In the genomic region with DNA sequence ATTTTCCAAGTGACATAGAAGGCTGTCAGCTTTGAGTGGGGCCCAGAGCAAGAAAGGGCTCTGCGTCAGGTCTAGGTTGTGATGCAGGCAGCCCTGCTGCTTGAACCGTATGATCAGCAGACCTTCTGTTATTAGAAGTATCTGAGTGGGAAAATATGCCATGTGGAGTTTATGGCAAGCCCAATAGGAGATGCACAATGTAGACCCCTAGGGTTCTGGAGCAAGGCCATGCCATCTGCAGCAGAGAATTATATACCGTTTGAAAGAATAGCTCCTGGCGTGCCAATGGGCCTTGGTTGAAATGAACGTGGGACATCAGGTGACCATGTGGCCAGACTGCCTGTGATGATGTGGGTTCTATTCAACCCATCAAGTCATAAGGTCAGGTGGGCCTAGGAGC, we compare ENCODE assay signal across 25 cellular contexts. TPM values are rescaled to one million over a fixed set of nuclear protein-coding genes. Genes with fewer than 3 reads are reported as not detected.
DNase-seq lines count a peak whose midpoint lies in the region; ATAC-seq, FAIRE-seq and TF ChIP-seq lines count a peak whose summit lies in the region.
"Had no signal": no experiment of that assay in that cellular context is flagged by ENCODE, and none has a peak within 500 bp of the region (broad histone marks: within the 10 kb centered on the region; RNA-seq: fewer than 3 reads in every experiment).

No MANE protein-coding gene starts in this region.

- H3K4me3 ChIP-seq in bronchial epithelial cell (ENCODE audit: low read depth, low read length) (no peak overlapping the region), right lobe of liver (no peak overlapping the region)
- H3K4me3 ChIP-seq: A549; BLaER1 treated with 17β-estradiol and CSF1 and Interleukin-3, amounts not matched to agents 10 nM and 100 nM had no signal

- no peak for TF ChIP-seq POLR2A in right lobe of liver (IDR thresholded peaks at IDR 0.05)

- DNase-seq in DMS 273 (lab: John Stamatoyannopoulos, UW; ENCODE audit: unreplicated experiment) (peak; percentile 15), DMS 273 treated with DMSO at 0.1 percent for 48 hours (lab: John Stamatoyannopoulos, UW) (no peak), G401 (ENCODE audit: low spot score) (peak; percentile 60), bronchial epithelial cell (ENCODE audit: low read depth) (no peak), cerebellum (ENCODE audit: low spot score) (peak; percentile 31), mesothelial cell of epicardium (ENCODE audit: low spot score in 2 of 2, unreplicated experiment in 2 of 2) (no peak), right lobe of liver (no peak)
- DNase-seq: AML-193; CD4-positive, alpha-beta T cell; CD8-positive, alpha-beta T cell; DMS153; DMS53; DMS79; DND-41; EL; GF-D8 had no signal

- in situ Hi-C loops in G401 (cut with HindIII; ENCODE audit: low sequenced_read_pairs), result no loop called here

- H3K4me1 ChIP-seq in right lobe of liver, result no peaks in the 10 kb centered on the region
- H3K4me1 ChIP-seq: A549 had no signal

- no peak for TF ChIP-seq CTCF in bronchial epithelial cell (IDR thresholded peaks at IDR 0.05; ENCODE audit: insufficient read depth, low read length, severe bottlenecking)
- no peak for TF ChIP-seq CTCF in mesothelial cell of epicardium (IDR thresholded peaks at IDR 0.05; ENCODE audit: unreplicated experiment)
- no peak for TF ChIP-seq CTCF in right lobe of liver (IDR thresholded peaks at IDR 0.05)

- H3K27me3 ChIP-seq in bronchial epithelial cell (ENCODE audit: control insufficient read depth, insufficient read depth, low read length) (no peaks in the 10 kb centered on the region), right lobe of liver (no peaks in the 10 kb centered on the region)
- H3K27me3 ChIP-seq: BLaER1 treated with 17β-estradiol and CSF1 and Interleukin-3, amounts not matched to agents 10 nM and 100 nM had no signal

- H3K4me1 Mint-ChIP-seq in mesothelial cell of epicardium, result peaks cover under 1% of the 10 kb centered on the region

- H3K36me3 Mint-ChIP-seq in mesothelial cell of epicardium, result no peaks in the 10 kb centered on the region
- H3K36me3 Mint-ChIP-seq: CD8-positive, alpha-beta T cell had no signal

- H3K36me3 ChIP-seq in bronchial epithelial cell (ENCODE audit: control insufficient read depth, insufficient read depth, low read length), result no peaks in the 10 kb centered on the region
- no peaks in the 10 kb centered on the region for H3K36me3 ChIP-seq in right lobe of liver
- H3K36me3 ChIP-seq: BLaER1 treated with 17β-estradiol and CSF1 and Interleukin-3, amounts not matched to agents 10 nM and 100 nM had no signal

- intact Hi-C loops in right lobe of liver (cut with DNase I), result no loop called here

- no peak overlapping the region for H3K27ac ChIP-seq in right lobe of liver
- H3K27ac ChIP-seq: 22Rv1; A549; BLaER1 treated with 17β-estradiol and CSF1 and Interleukin-3, amounts not matched to agents 10 nM and 100 nM; C4-2B had no signal

- WGBS in right lobe of liver (ENCODE audit: insufficient coverage, low coverage, low lambda C conversion rate, missing lambda C conversion rate), result 81% methylated on average over 4 of the region's 5 CpGs

- H3K9me3 Mint-ChIP-seq in mesothelial cell of epicardium, result no peaks in the 10 kb centered on the region
- H3K9me3 Mint-ChIP-seq: CD4-positive, alpha-beta T cell; CD8-positive, alpha-beta T cell had no signal

- H3K4me3 Mint-ChIP-seq in mesothelial cell of epicardium, result no peak overlapping the region
- H3K4me3 Mint-ChIP-seq: B cell; CD4-positive, alpha-beta T cell; CD8-positive, alpha-beta T cell had no signal

- peak; percentile 36 for FAIRE-seq in bronchial epithelial cell (lab: Jason Lieb, UNC)
- FAIRE-seq: A549, G401.6, GM12891, GM19239 had no signal

- peaks cover 5% of the 10 kb centered on the region for H3K27me3 Mint-ChIP-seq in mesothelial cell of epicardium (ENCODE audit: low read depth)
- H3K27me3 Mint-ChIP-seq: CD4-positive, alpha-beta T cell had no signal

- H3K9me3 ChIP-seq in right lobe of liver, result no peaks in the 10 kb centered on the region
- H3K9me3 ChIP-seq: A549; BLaER1 treated with 17β-estradiol and CSF1 and Interleukin-3, amounts not matched to agents 10 nM and 100 nM had no signal

- ATAC-seq in GM19397 (IDR thresholded peaks at IDR 0.05; ENCODE audit: unreplicated experiment) (no peak), right lobe of liver (no peak)
- ATAC-seq: A549; CD8-positive, alpha-beta T cell had no signal

- H3K27ac Mint-ChIP-seq in mesothelial cell of epicardium, result no peak overlapping the region
- H3K27ac Mint-ChIP-seq: B cell; CD4-positive, alpha-beta T cell; CD8-positive, alpha-beta T cell had no signal

RNA-seq across cellular contexts. Expression of a gene that starts 44.1 kb away (rescaled TPM):
- total RNA-seq in G401 (2014; rRNA removed; shearing (Covaris generic)), result 0.74 and 3.1 TPM in 2 replicates
- total RNA-seq in bronchial epithelial cell (6.8 and 11.3 TPM in 2 replicates), cerebellum (228 TPM), mesothelial cell of epicardium (41.6 to 43.8 TPM (median 42.5 TPM) in 3 replicates), right lobe of liver (10 to 100 TPM in 3 of 6 experiments, 1 to 10 TPM in 3; 9.0 to 16.1 (median 10.0) TPM)

Comparison
In these comparisons a context has a peak if more than half of its experiments do, and no peak if none do; other contexts are left out.
1. DNase-seq: peak in DMS 273 (single experiment), G401 (single experiment) and cerebellum (single experiment); none in DMS 273 treated with DMSO at 0.1 percent for 48 hours (single experiment), bronchial epithelial cell (single experiment), mesothelial cell of epicardium (0 of 2) and right lobe of liver (0 of 3).